In genomic region chr12:88805692-88806091, GRCh38 we compare ENCODE assay signal across 18 cellular contexts.
DNase-seq lines count a peak whose midpoint lies in the region; ATAC-seq, FAIRE-seq and TF ChIP-seq lines count a peak whose summit lies in the region.
"Had no signal": no experiment of that assay in that cellular context is flagged by ENCODE, and none has a peak within 500 bp of the region (broad histone marks: within the 10 kb centered on the region; RNA-seq: fewer than 3 reads in every experiment).

No MANE protein-coding gene starts in this region.

- no peaks in the 10 kb centered on the region for H3K79me2 ChIP-seq in GM12878 (ENCODE audit: control insufficient read depth, insufficient read depth, low read length)

- intact Hi-C loops in GM12878 (cut with micrococcal nuclease; ENCODE audit: unreplicated experiment) (no loop called here), dorsolateral prefrontal cortex (cut with DNase I) (no loop called here)

- DNase-seq in GDM1 (lab: John Stamatoyannopoulos, UW) (peak; percentile 81), LHCN-M2 (ENCODE audit: low read depth) (peak; percentile 28), GM12878 (ENCODE audit: low read depth, low spot score) (no peak), dorsolateral prefrontal cortex (no peak)
- DNase-seq in stimulated activated CD4-positive, alpha-beta T cell treated with anti-CD3 and anti-CD28 coated beads, Interleukin-4, amount 100 ng/mL, for 24 hours: no peak
- no peak for DNase-seq in activated effector memory CD4-positive, alpha-beta T cell treated with Interleukin-2 at 50 U/mL for 16 hours
- DNase-seq: activated CD8-positive, alpha-beta T cell treated with anti-CD3 and anti-CD28 coated beads for 36 hours; CD8-positive, alpha-beta memory T cell; GF-D8; heart right ventricle; left cardiac atrium; NCI-H1417; stomach had no signal

- H3K27ac ChIP-seq in GM12878 (ENCODE audit: control insufficient read depth, insufficient read depth): no peak overlapping the region
- peak overlapping the region in 13 of 21 experiments; percentile 13 to 84 (median 52) for H3K27ac ChIP-seq in skin epidermis
- no peak overlapping the region for H3K27ac ChIP-seq in dorsolateral prefrontal cortex
- H3K27ac ChIP-seq: epithelial cell of prostate, heart right ventricle had no signal

- CTCF ChIA-PET in GM12878 (lab: Yijun Ruan, JAX): interaction anchor here (1.1 to 1.3 kb wide), 2 partner anchors 8 to 10 kb away, joined by 3 to 5 read pairs; no protein-coding TSS in a partner anchor

- TF ChIP-seq CTCF in GM12878 (IDR thresholded peaks at IDR 0.05 in 2 of 3, conservative IDR thresholded peaks at IDR 0.05 in 1 of 3; ENCODE audit: control insufficient read depth in 2 of 3, extremely low read depth in 1 of 3, insufficient read depth in 1 of 3, low read depth in 3 of 3, low read length in 3 of 3) (no peak), dorsolateral prefrontal cortex (IDR thresholded peaks at IDR 0.05 in 54 of 56, conservative IDR thresholded peaks at IDR 0.05 in 2 of 56; ENCODE audit: low read depth in 1 of 56, partially characterized antibody in 56 of 56) (no peak)

- FAIRE-seq in GM12878 (lab: Jason Lieb, UNC): no peak
- FAIRE-seq: GM18507 had no signal

- H4K20me1 ChIP-seq in GM12878 (ENCODE audit: control insufficient read depth, insufficient read depth): no peaks in the 10 kb centered on the region

- no peak overlapping the region for H3K4me2 ChIP-seq in GM12878 (ENCODE audit: control insufficient read depth, insufficient read depth)

- no peak overlapping the region for H3K9ac ChIP-seq in GM12878 (ENCODE audit: control insufficient read depth, insufficient read depth, low read length)

- no peak for TF ChIP-seq RAD21 in GM12878 (IDR thresholded peaks at IDR 0.05; ENCODE audit: insufficient read depth, low read depth, low read length)

- POLR2A ChIA-PET in GM12878 (lab: Charles Lee): no interaction called here

- H3K27me3 ChIP-seq in GM12878 (replicated peaks in 1 of 2; ENCODE audit: control insufficient read depth in 2 of 2, insufficient read depth in 2 of 2, low read length in 1 of 2) (no peaks in the 10 kb centered on the region), dorsolateral prefrontal cortex (no peaks in the 10 kb centered on the region)
- H3K27me3 ChIP-seq: heart right ventricle, stomach had no signal

- peak; percentile 61 for ATAC-seq in GM12878
- ATAC-seq: activated CD8-positive, alpha-beta T cell treated with anti-CD3 and anti-CD28 coated beads for 36 hours; activated T-helper 17 cell treated with anti-CD3 and anti-CD28 coated beads, Interleukin-2, amount 50 U/mL, for 72 hours; heart right ventricle; left cardiac atrium; SK-N-SH treated with all-trans-retinoic acid at 6 μM for 48 hours had no signal

- no peaks in the 10 kb centered on the region for H3K4me1 ChIP-seq in GM12878 (ENCODE audit: control insufficient read depth, insufficient read depth, low read length)
- H3K4me1 ChIP-seq: heart right ventricle had no signal

- H3K9me3 ChIP-seq in GM12878 (replicated peaks; ENCODE audit: control insufficient read depth, insufficient read depth, low read length): no peaks in the 10 kb centered on the region
- H3K9me3 ChIP-seq: stomach had no signal

- TF ChIP-seq POLR2A in GM12878 (IDR thresholded peaks at IDR 0.05; ENCODE audit: low read depth, low read length): no peak

- BruUV-seq in GM12878 (replicated peaks; lab: Mats Ljungman, UMichigan): no TSS peak

- in situ Hi-C loops in GM12878 (cut with MboI): no loop called here

- SMC1A ChIA-PET in GM12878 (lab: Charles Lee; ENCODE audit: uncharacterized antibody, unreplicated experiment): interaction anchor here (1.0 to 1.2 kb wide), 3 partner anchors 9 to 116 kb away, joined by 3 to 5 read pairs (median 5); no protein-coding TSS in a partner anchor

- TF ChIP-seq EP300 in GM12878 (IDR thresholded peaks at IDR 0.05; ENCODE audit: borderline replicate concordance in 1 of 2, control insufficient read depth in 1 of 2, low read depth in 2 of 2, low read length in 2 of 2): no peak

- H2AFZ ChIP-seq in GM12878 (ENCODE audit: control insufficient read depth, low read depth, low read length): no peak overlapping the region

- H3K36me3 ChIP-seq in GM12878 (ENCODE audit: control insufficient read depth in 2 of 2, insufficient read depth in 2 of 2, low read length in 1 of 2): no peaks in the 10 kb centered on the region
- H3K36me3 ChIP-seq: heart right ventricle, stomach had no signal

- RAD21 ChIA-PET in GM12878 (lab: Charles Lee; ENCODE audit: unreplicated experiment): interaction anchor here (0.8 kb wide), 1 partner anchor 10 kb away, joined by 3 read pairs; no protein-coding TSS in a partner anchor

- WGBS in GM12878 (ENCODE audit: insufficient coverage, insufficient replicate concordance, low lambda C conversion rate, missing lambda C conversion rate): 0% methylated on average over 1 of the region's 1 CpG

- H3K4me3 ChIP-seq in GM12878: no peak overlapping the region
- no peak overlapping the region for H3K4me3 ChIP-seq in skin epidermis
- no peak overlapping the region for H3K4me3 ChIP-seq in dorsolateral prefrontal cortex
- H3K4me3 ChIP-seq: heart right ventricle, stomach had no signal

TF ChIP-seq in GM12878, 131 proteins besides CTCF, POLR2A, EP300 and RAD21 (continues in another document):
- TF ChIP-seq TCF12 (IDR thresholded peaks at IDR 0.05; ENCODE audit: low read depth, low read length): no peak
- no peak for TF ChIP-seq PAX5 (IDR thresholded peaks at IDR 0.05; ENCODE audit: borderline replicate concordance, low read depth, low read length)
- TF ChIP-seq ZNF622 (IDR thresholded peaks at IDR 0.05): no peak
- no peak for TF ChIP-seq JUND (IDR thresholded peaks at IDR 0.05; ENCODE audit: low read depth, low read length)
- TF ChIP-seq ZZZ3 (IDR thresholded peaks at IDR 0.05; ENCODE audit: control insufficient read depth, insufficient read length, low read depth): no peak
- no peak for TF ChIP-seq SIN3A (IDR thresholded peaks at IDR 0.05; ENCODE audit: low read depth, low read length)
- TF ChIP-seq, protein P1, sequence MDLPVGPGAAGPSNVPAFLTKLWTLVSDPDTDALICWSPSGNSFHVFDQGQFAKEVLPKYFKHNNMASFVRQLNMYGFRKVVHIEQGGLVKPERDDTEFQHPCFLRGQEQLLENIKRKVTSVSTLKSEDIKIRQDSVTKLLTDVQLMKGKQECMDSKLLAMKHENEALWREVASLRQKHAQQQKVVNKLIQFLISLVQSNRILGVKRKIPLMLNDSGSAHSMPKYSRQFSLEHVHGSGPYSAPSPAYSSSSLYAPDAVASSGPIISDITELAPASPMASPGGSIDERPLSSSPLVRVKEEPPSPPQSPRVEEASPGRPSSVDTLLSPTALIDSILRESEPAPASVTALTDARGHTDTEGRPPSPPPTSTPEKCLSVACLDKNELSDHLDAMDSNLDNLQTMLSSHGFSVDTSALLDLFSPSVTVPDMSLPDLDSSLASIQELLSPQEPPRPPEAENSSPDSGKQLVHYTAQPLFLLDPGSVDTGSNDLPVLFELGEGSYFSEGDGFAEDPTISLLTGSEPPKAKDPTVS (IDR thresholded peaks at IDR 0.05; ENCODE audit: low read depth, low read length): no peak
- TF ChIP-seq POU2F2 (IDR thresholded peaks at IDR 0.05; ENCODE audit: borderline replicate concordance, low read depth, low read length): no peak
- no peak for TF ChIP-seq IRF4 (IDR thresholded peaks at IDR 0.05; ENCODE audit: low read depth, low read length)
- TF ChIP-seq, protein P2, sequence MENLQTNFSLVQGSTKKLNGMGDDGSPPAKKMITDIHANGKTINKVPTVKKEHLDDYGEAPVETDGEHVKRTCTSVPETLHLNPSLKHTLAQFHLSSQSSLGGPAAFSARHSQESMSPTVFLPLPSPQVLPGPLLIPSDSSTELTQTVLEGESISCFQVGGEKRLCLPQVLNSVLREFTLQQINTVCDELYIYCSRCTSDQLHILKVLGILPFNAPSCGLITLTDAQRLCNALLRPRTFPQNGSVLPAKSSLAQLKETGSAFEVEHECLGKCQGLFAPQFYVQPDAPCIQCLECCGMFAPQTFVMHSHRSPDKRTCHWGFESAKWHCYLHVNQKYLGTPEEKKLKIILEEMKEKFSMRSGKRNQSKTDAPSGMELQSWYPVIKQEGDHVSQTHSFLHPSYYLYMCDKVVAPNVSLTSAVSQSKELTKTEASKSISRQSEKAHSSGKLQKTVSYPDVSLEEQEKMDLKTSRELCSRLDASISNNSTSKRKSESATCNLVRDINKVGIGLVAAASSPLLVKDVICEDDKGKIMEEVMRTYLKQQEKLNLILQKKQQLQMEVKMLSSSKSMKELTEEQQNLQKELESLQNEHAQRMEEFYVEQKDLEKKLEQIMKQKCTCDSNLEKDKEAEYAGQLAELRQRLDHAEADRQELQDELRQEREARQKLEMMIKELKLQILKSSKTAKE (IDR thresholded peaks at IDR 0.05; ENCODE audit: low read depth, poor library complexity, severe bottlenecking): no peak
- TF ChIP-seq ZNF687 (IDR thresholded peaks at IDR 0.05): no peak
- no peak for TF ChIP-seq MYB (IDR thresholded peaks at IDR 0.05; ENCODE audit: borderline replicate concordance, low read depth, low read length)

Comparison
In these comparisons a context has a peak if more than half of its experiments do, and no peak if none do; other contexts are left out.
1. DNase-seq: peak in GDM1 (single experiment) and LHCN-M2 (single experiment); none in GM12878 (single experiment), stimulated activated CD4-positive, alpha-beta T cell treated with anti-CD3 and anti-CD28 coated beads, Interleukin-4, amount 100 ng/mL, for 24 hours (single experiment), activated effector memory CD4-positive, alpha-beta T cell treated with Interleukin-2 at 50 U/mL for 16 hours (single experiment) and dorsolateral prefrontal cortex (0 of 10).
2. H3K27ac ChIP-seq: peak in skin epidermis (13 of 21); none in GM12878 (single experiment) and dorsolateral prefrontal cortex (0 of 59).